8 cellular contexts compared by ENCODE assay signal in the genomic region with DNA sequence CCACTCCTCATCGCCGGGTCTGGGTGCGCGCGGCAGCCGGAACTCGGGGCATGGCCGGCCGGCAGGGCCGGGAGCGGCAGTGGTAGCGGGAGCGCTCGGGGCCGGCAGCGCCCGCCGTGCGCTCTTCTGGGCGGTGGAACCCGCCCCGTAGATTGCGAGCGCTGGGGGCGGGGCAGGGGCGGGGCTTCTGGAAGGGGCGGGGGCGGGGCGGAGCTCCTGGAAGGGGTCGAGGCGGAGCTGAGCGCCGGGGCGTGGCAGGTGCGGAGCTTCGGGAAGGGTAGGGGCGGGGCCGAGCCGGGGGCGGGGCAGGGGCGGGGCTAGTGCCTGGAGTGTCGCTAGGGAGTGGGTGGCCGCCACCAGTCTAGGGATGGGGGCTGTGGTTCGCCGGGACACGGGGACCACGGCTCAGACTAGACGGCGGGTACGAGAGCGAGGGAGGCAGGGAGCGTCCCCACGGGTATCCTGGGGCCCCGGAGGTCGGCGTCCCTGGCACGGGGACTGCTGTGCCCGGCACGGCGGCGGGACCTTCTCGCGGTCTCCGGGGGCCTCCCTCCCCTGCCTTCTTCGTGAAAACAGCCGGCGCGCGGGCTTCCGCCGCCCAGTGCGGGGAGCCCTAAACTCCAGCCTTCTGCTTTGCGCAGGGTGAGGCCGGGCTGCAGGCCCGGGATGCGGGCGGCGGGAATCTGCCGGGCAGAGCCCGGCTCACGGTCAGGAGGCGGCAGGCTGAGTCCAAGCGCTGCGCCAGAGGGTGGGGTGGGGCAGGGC.
A peak's percentile ranks its signal among the peaks of the same experiment; 100 is the strongest.
DNase-seq lines count a peak whose midpoint lies in the region; ATAC-seq and TF ChIP-seq lines count a peak whose summit lies in the region.

Gene STK32C (minus strand): TSS at position 128 of the 765 bp plus-strand sequence. CDS start 117 bp downstream, at position 11.

- H3K27me3 Mint-ChIP-seq in memory B cell = peaks cover 2% of the 10 kb centered on the region

- H3K9me3 ChIP-seq in effector memory CD4-positive, alpha-beta T cell (ENCODE audit: control insufficient read depth, low read length) = no peaks in the 10 kb centered on the region

- H3K4me3 ChIP-seq in effector memory CD4-positive, alpha-beta T cell (ENCODE audit: insufficient read depth, low read depth, low read length, poor library complexity, severe bottlenecking) = peak within 1 kb of the TSS; percentile 64

- no peaks in the 10 kb centered on the region for H3K27me3 ChIP-seq in effector memory CD4-positive, alpha-beta T cell (replicated peaks; ENCODE audit: control insufficient read depth, insufficient read depth, low read length, poor library complexity, severe bottlenecking)

- H3K4me1 Mint-ChIP-seq in memory B cell = peaks cover 5% of the 10 kb centered on the region

- H3K27ac Mint-ChIP-seq in memory B cell = no peak within 1 kb of the TSS

- ATAC-seq in HG03135 (IDR thresholded peaks at IDR 0.05; ENCODE audit: unreplicated experiment) = peak; percentile 71
- peak; percentile 86 for ATAC-seq in memory B cell (ENCODE audit: low read depth)

- H3K36me3 Mint-ChIP-seq in memory B cell = no peaks in the 10 kb centered on the region

- peak within 1 kb of the TSS; percentile 87 for H3K4me3 Mint-ChIP-seq in memory B cell

- no peaks in the 10 kb centered on the region for H3K36me3 ChIP-seq in effector memory CD4-positive, alpha-beta T cell (ENCODE audit: control insufficient read depth, insufficient read depth, low read length)

- peak within 1 kb of the TSS; percentile 48 for H3K27ac ChIP-seq in effector memory CD4-positive, alpha-beta T cell (ENCODE audit: insufficient read depth, low read length, poor library complexity, severe bottlenecking)

- in situ Hi-C loops in GM18951 (cut with MboI; ENCODE audit: low sequenced_read_pairs, unreplicated experiment) = no loop called here

- peak; percentile 71 to 77 for DNase-seq in AML-193 (lab: John Stamatoyannopoulos, UW)
- peak; percentile 24 to 90 for DNase-seq in NCI-H526 (lab: John Stamatoyannopoulos, UW)
- peak; percentile 96 for DNase-seq in activated CD8-positive, alpha-beta memory T cell treated with anti-CD3 and anti-CD28 coated beads for 24 hours
- peak; percentile 85 to 87 (median 86) for DNase-seq in effector memory CD4-positive, alpha-beta T cell
- DNase-seq in memory B cell (ENCODE audit: low spot score in 2 of 2) = peak; percentile 74 to 80
- peak; percentile 87 to 89 (median 88) for DNase-seq in stimulated activated CD4-positive, alpha-beta T cell treated with anti-CD3 and anti-CD28 coated beads, TNF-alpha, amount 100 ng/mL, for 4 hours (ENCODE audit: low read depth in 3 of 3)

- no peaks in the 10 kb centered on the region for H3K9me3 Mint-ChIP-seq in memory B cell

- H3K4me1 ChIP-seq in effector memory CD4-positive, alpha-beta T cell (ENCODE audit: control insufficient read depth, insufficient read depth, low read length, poor library complexity, severe bottlenecking) = peaks cover 11% of the 10 kb centered on the region

- peak; percentile 44 for TF ChIP-seq POLR2A in GM18951 (IDR thresholded peaks at IDR 0.05; ENCODE audit: extremely low read depth, insufficient read depth, insufficient read length)

Comparison
In these comparisons a context has a peak if more than half of its experiments do, and no peak if none do; other contexts are left out.
1. Peak in every context shown above with its lines: DNase-seq, ATAC-seq, H3K4me3 ChIP-seq and H3K27ac ChIP-seq.